In genomic region chr4:43619219-43619618, GRCh38 we compare ENCODE assay signal across 32 cellular contexts.
"Had no signal": no experiment of that assay in that cellular context is flagged by ENCODE, and none has a peak within 500 bp of the region (broad histone marks: within the 10 kb centered on the region; RNA-seq: fewer than 3 reads in every experiment).

No MANE protein-coding gene starts in this region.

- H2AFZ ChIP-seq: PC-9 had no signal

- H3K4me1 ChIP-seq: SJSA1 had no signal

- ATAC-seq: Panc1 had no signal

- H3K27ac ChIP-seq: PC-9, RWPE1, SJSA1 had no signal

- H3K27me3 ChIP-seq: MG63, SJSA1 had no signal

- H3K4me2 ChIP-seq: PC-9, SK-N-SH had no signal

- H3K9me3 ChIP-seq: MG63, SJSA1, SK-N-SH had no signal

- H3K9ac ChIP-seq: SK-N-SH had no signal

- DNase-seq: Kasumi-1, MG63, NCI-H1048, NCI-H1092 treated with DMSO at 0.1 percent for 48 hours, NCI-H1105 treated with DMSO at 0.1 percent for 48 hours, NCI-H1417, NCI-H1436, NCI-H146, NCI-H1694, NCI-H187, NCI-H1930, NCI-H2029 treated with DMSO at 0.1 percent for 48 hours, NCI-H2081 treated with DMSO at 0.1 percent for 48 hours, NCI-H2107, NCI-H2171, NCI-H226, NCI-H446 treated with DMSO at 0.1 percent for 48 hours, NCI-H510A, NCI-H524, NCI-H526, NCI-H69, NCI-H748 treated with DMSO at 0.1 percent for 48 hours, NCI-H82, OCI-M1, PC-9, Right ventricle myocardium superior, SHP77 treated with DMSO at 0.1 percent for 48 hours, SK-N-SH, SW 1271 had no signal

- H3K4me3 ChIP-seq: MG63, PC-9, SJSA1 had no signal

- H3K36me3 ChIP-seq: MG63, SJSA1 had no signal
